Comparison of ENCODE assay signal across 5 cellular contexts in genomic region chr7:73132651-73133217, GRCh38. TPM values are rescaled to one million over a fixed set of nuclear protein-coding genes. Genes with fewer than 3 reads are reported as not detected.
"Had no signal": no experiment of that assay in that cellular context is flagged by ENCODE, and none has a peak within 500 bp of the region (broad histone marks: within the 10 kb centered on the region; RNA-seq: fewer than 3 reads in every experiment).

No MANE protein-coding gene starts in this region.

RNA-seq across cellular contexts. Expression of gene SPDYE9, which starts 46.9 kb away (rescaled TPM):
- total RNA-seq: GM23248, H4, H7, HFFc6, HT1080 had no signal
